Comparison of ENCODE assay signal across 9 cellular contexts in the genomic region with DNA sequence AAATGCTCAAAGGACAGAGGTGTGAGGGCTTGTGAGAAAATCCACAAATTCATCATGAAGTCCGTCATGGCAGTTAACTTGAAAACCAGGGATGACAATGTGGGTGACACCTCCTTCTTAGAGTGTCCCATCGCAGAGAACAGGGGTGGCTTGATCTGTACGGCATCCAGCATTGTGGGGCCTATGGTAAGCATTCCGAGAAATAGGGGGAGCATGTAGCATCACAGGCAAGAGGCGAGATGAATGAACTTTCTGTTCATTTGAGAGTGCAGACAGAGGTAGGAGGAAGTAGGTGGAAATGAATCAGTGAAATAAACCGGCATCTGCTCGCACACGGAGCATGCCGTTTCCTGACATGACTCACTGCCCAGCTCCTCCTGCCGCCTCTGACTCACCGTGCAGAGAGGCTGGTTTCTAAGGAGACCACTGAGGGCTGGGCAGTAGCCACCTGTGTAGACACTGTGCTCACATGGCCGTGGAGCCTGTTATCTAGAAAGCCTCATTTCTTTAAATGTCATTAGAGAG.
DNase-seq lines count a peak whose midpoint lies in the region; ATAC-seq, FAIRE-seq and TF ChIP-seq lines count a peak whose summit lies in the region.
"Had no signal": no experiment of that assay in that cellular context is flagged by ENCODE, and none has a peak within 500 bp of the region (broad histone marks: within the 10 kb centered on the region; RNA-seq: fewer than 3 reads in every experiment).

No MANE protein-coding gene starts in this region.

- TF ChIP-seq CTCF in GM06990 (IDR thresholded peaks at IDR 0.05; ENCODE audit: insufficient read depth, low read length, poor library complexity, severe bottlenecking) (no peak), brain microvascular endothelial cell (IDR thresholded peaks at IDR 0.05; ENCODE audit: low read depth, low read length, missing control alignments) (no peak)

- H3K27ac ChIP-seq in brain microvascular endothelial cell, result peak overlapping the region; percentile 77
- H3K27ac ChIP-seq in effector memory CD4-positive, alpha-beta T cell (ENCODE audit: insufficient read depth, low read length, poor library complexity, severe bottlenecking), result no peak overlapping the region
- H3K27ac ChIP-seq: cardiac muscle cell had no signal

- in situ Hi-C loops in brain microvascular endothelial cell (cut with HindIII; ENCODE audit: low pct_ligation_motif_present, low sequenced_read_pairs), result no loop called here

- H3K9me3 ChIP-seq in effector memory CD4-positive, alpha-beta T cell (ENCODE audit: control insufficient read depth, low read length), result no peaks in the 10 kb centered on the region

- H3K27me3 ChIP-seq in GM06990 (replicated peaks; ENCODE audit: control insufficient read depth, insufficient read depth, low read length) (no peaks in the 10 kb centered on the region; the same call in 1 of the 2 replicates), brain microvascular endothelial cell (replicated peaks) (no peaks in the 10 kb centered on the region)
- no peaks in the 10 kb centered on the region for H3K27me3 ChIP-seq in effector memory CD4-positive, alpha-beta T cell (replicated peaks; ENCODE audit: control insufficient read depth, insufficient read depth, low read length, poor library complexity, severe bottlenecking)
- H3K27me3 ChIP-seq: cardiac muscle cell had no signal

- H3K36me3 ChIP-seq in GM06990 (ENCODE audit: control insufficient read depth, insufficient read depth, low read length) (no peaks in the 10 kb centered on the region), brain microvascular endothelial cell (replicated peaks) (no peaks in the 10 kb centered on the region)
- no peaks in the 10 kb centered on the region for H3K36me3 ChIP-seq in effector memory CD4-positive, alpha-beta T cell (ENCODE audit: control insufficient read depth, insufficient read depth, low read length)
- H3K36me3 ChIP-seq: cardiac muscle cell had no signal

- intact Hi-C loops in left colon (cut with DNase I, micrococcal nuclease), result no loop called here

- DNase-seq in GM06990 (ENCODE audit: extremely low read depth, insufficient read length), result peak; percentile 67
- DNase-seq in HTR-8/SVneo (ENCODE audit: insufficient read length, low spot score), result peak; percentile 60
- DNase-seq in SHP77 treated with DMSO at 0.1 percent for 48 hours (lab: John Stamatoyannopoulos, UW), result peak; percentile 88
- DNase-seq in brain microvascular endothelial cell, result peak; percentile 94
- DNase-seq in left colon, result peak; percentile 73 to 92
- DNase-seq in stimulated activated CD8-positive, alpha-beta memory T cell treated with anti-CD3 and anti-CD28 coated beads, Interleukin-15, amount 100 ng/mL, for 48 hours (ENCODE audit: low read depth in 2 of 2), result peak; percentile 40 to 61
- no peak for DNase-seq in effector memory CD4-positive, alpha-beta T cell

- peak; percentile 74 for FAIRE-seq in HTR-8/SVneo (lab: Jason Lieb, UNC)

- no peaks in the 10 kb centered on the region for H3K4me1 ChIP-seq in effector memory CD4-positive, alpha-beta T cell (ENCODE audit: control insufficient read depth, insufficient read depth, low read length, poor library complexity, severe bottlenecking)

- no peak overlapping the region for H3K4me3 ChIP-seq in GM06990 (replicated peaks; ENCODE audit: low read depth, low read length)
- H3K4me3 ChIP-seq in brain microvascular endothelial cell (ENCODE audit: low read depth, low read length), result peak overlapping the region; percentile 26
- H3K4me3 ChIP-seq in effector memory CD4-positive, alpha-beta T cell (ENCODE audit: insufficient read depth, low read depth, low read length, poor library complexity, severe bottlenecking), result no peak overlapping the region
- H3K4me3 ChIP-seq: cardiac muscle cell had no signal

- ATAC-seq in GM21717 (IDR thresholded peaks at IDR 0.05; ENCODE audit: unreplicated experiment) (peak; percentile 99), left colon (peak; percentile 96)

Comparison
In these comparisons a context has a peak if more than half of its experiments do, and no peak if none do; other contexts are left out.
1. DNase-seq: peak in GM06990 (single experiment), HTR-8/SVneo (single experiment), SHP77 treated with DMSO at 0.1 percent for 48 hours (single experiment), brain microvascular endothelial cell (single experiment), left colon (2 of 2) and stimulated activated CD8-positive, alpha-beta memory T cell treated with anti-CD3 and anti-CD28 coated beads, Interleukin-15, amount 100 ng/mL, for 48 hours (2 of 2); none in effector memory CD4-positive, alpha-beta T cell (0 of 3).